ENCODE assay signal across 14 cellular contexts in genomic region chr10:13716161-13717071, GRCh38.
DNase-seq lines count a peak whose midpoint lies in the region; ATAC-seq and TF ChIP-seq lines count a peak whose summit lies in the region.
"Had no signal": no experiment of that assay in that cellular context is flagged by ENCODE, and none has a peak within 500 bp of the region (broad histone marks: within the 10 kb centered on the region; RNA-seq: fewer than 3 reads in every experiment).

No MANE protein-coding gene starts in this region.

- no peak overlapping the region for H3K4me2 ChIP-seq in neural progenitor cell

- no peak for TF ChIP-seq CTCF in AG10803 (conservative IDR thresholded peaks at IDR 0.05; ENCODE audit: low read length)
- TF ChIP-seq CTCF in fibroblast of pulmonary artery (IDR thresholded peaks at IDR 0.05; ENCODE audit: low read length, missing control alignments) = no peak
- TF ChIP-seq CTCF in neural progenitor cell (IDR thresholded peaks at IDR 0.05) = no peak

- no peaks in the 10 kb centered on the region for H4K20me1 ChIP-seq in neural progenitor cell (ENCODE audit: low read depth)

- peak overlapping the region; percentile 9 for H3K27ac Mint-ChIP-seq in neural progenitor cell
- no peak overlapping the region for H3K27ac Mint-ChIP-seq in activated CD4-positive, alpha-beta T cell treated with anti-CD3 and anti-CD28 coated beads, Interleukin-2, amount 10 ng/mL, durations not matched to agents 24 days and 14 days
- H3K27ac Mint-ChIP-seq: CD14-positive monocyte; stimulated activated naive B cell treated with anti-CD40 and anti-IgM and Interleukin-4, amounts not matched to agents 10 μg/mL and 1 μg/mL and 100 μg/mL, for 72 hours had no signal

- no peaks in the 10 kb centered on the region for H3F3A ChIP-seq in neural progenitor cell (ENCODE audit: low read depth)

- H3K79me2 ChIP-seq in neural progenitor cell (ENCODE audit: low read depth) = no peaks in the 10 kb centered on the region

- H3K4me3 Mint-ChIP-seq in neural progenitor cell = no peak overlapping the region
- no peak overlapping the region for H3K4me3 Mint-ChIP-seq in activated CD4-positive, alpha-beta T cell treated with anti-CD3 and anti-CD28 coated beads, Interleukin-2, amount 10 ng/mL, durations not matched to agents 24 days and 14 days
- H3K4me3 Mint-ChIP-seq: CD14-positive monocyte; stimulated activated naive B cell treated with anti-CD40 and anti-IgM and Interleukin-4, amounts not matched to agents 10 μg/mL and 1 μg/mL and 100 μg/mL, for 72 hours had no signal

- peaks cover 8% of the 10 kb centered on the region for H3K4me1 ChIP-seq in neural progenitor cell

- intact Hi-C loops in activated CD4-positive, alpha-beta T cell treated with anti-CD3 and anti-CD28 coated beads, Interleukin-2, amount 10 ng/mL, durations not matched to agents 24 days and 14 days (cut with micrococcal nuclease) = no loop called here

- ATAC-seq in GM18867 (IDR thresholded peaks at IDR 0.05; ENCODE audit: unreplicated experiment) = no peak
- ATAC-seq: stimulated activated naive B cell treated with anti-CD40 and anti-IgM and Interleukin-4, amounts not matched to agents 10 μg/mL and 1 μg/mL and 100 μg/mL, for 72 hours had no signal

- no peaks in the 10 kb centered on the region for H3K36me3 ChIP-seq in neural progenitor cell

- H3K9me3 Mint-ChIP-seq in neural progenitor cell = no peaks in the 10 kb centered on the region
- peaks cover 5% of the 10 kb centered on the region for H3K9me3 Mint-ChIP-seq in activated CD4-positive, alpha-beta T cell treated with anti-CD3 and anti-CD28 coated beads, Interleukin-2, amount 10 ng/mL, durations not matched to agents 24 days and 14 days

- H3K4me3 ChIP-seq in AG10803 (ENCODE audit: low read length) (no peak overlapping the region), fibroblast of pulmonary artery (replicated peaks; ENCODE audit: low read depth, low read length) (no peak overlapping the region), neural progenitor cell (no peak overlapping the region)
- H3K4me3 ChIP-seq: coronary artery had no signal

- no peak overlapping the region for H3K9ac ChIP-seq in neural progenitor cell

- peaks cover 29% of the 10 kb centered on the region for H3K4me1 Mint-ChIP-seq in neural progenitor cell
- H3K4me1 Mint-ChIP-seq in activated CD4-positive, alpha-beta T cell treated with anti-CD3 and anti-CD28 coated beads, Interleukin-2, amount 10 ng/mL, durations not matched to agents 24 days and 14 days = peaks cover 18% of the 10 kb centered on the region

- H2AFZ ChIP-seq in neural progenitor cell (replicated peaks) = no peak overlapping the region

- peaks cover 9% of the 10 kb centered on the region for H3K36me3 Mint-ChIP-seq in neural progenitor cell
- H3K36me3 Mint-ChIP-seq in activated CD4-positive, alpha-beta T cell treated with anti-CD3 and anti-CD28 coated beads, Interleukin-2, amount 10 ng/mL, durations not matched to agents 24 days and 14 days (ENCODE audit: low read depth) = no peaks in the 10 kb centered on the region
- H3K36me3 Mint-ChIP-seq: CD14-positive monocyte; stimulated activated naive B cell treated with anti-CD40 and anti-IgM and Interleukin-4, amounts not matched to agents 10 μg/mL and 1 μg/mL and 100 μg/mL, for 72 hours had no signal

- no peak overlapping the region for H3K27ac ChIP-seq in neural progenitor cell
- H3K27ac ChIP-seq: coronary artery had no signal

- H3K27me3 Mint-ChIP-seq in neural progenitor cell (ENCODE audit: insufficient read depth, low read depth) = no peaks in the 10 kb centered on the region
- peaks cover 11% of the 10 kb centered on the region for H3K27me3 Mint-ChIP-seq in activated CD4-positive, alpha-beta T cell treated with anti-CD3 and anti-CD28 coated beads, Interleukin-2, amount 10 ng/mL, durations not matched to agents 24 days and 14 days

- H3K9me3 ChIP-seq in neural progenitor cell (ENCODE audit: low read depth) = no peaks in the 10 kb centered on the region

- DNase-seq in AG10803 (ENCODE audit: low read depth) = peak; percentile 90
- DNase-seq in NCI-H2227 treated with DMSO at 0.1 percent for 48 hours (lab: John Stamatoyannopoulos, UW) = peak; percentile 60
- peak; percentile 90 for DNase-seq in fibroblast of pulmonary artery (ENCODE audit: low read depth)
- DNase-seq in neural progenitor cell (ENCODE audit: low spot score) = no peak
- DNase-seq in activated CD4-positive, alpha-beta T cell treated with anti-CD3 and anti-CD28 coated beads, Interleukin-2, amount 10 ng/mL, durations not matched to agents 24 days and 14 days = no peak
- no peak for DNase-seq in ureter (ENCODE audit: low spot score)
- no peak for DNase-seq in NCI-H1694 (lab: John Stamatoyannopoulos, UW)
- DNase-seq: activated naive CD4-positive, alpha-beta T cell treated with Interleukin-2 at 50 U/mL for 16 hours; hippocampal formation; NCI-H526 treated with DMSO at 0.1 percent for 48 hours; stimulated activated naive B cell treated with anti-CD40 and anti-IgM and Interleukin-4, amounts not matched to agents 10 μg/mL and 1 μg/mL and 100 μg/mL, for 72 hours had no signal

- H3K27me3 ChIP-seq in neural progenitor cell = no peaks in the 10 kb centered on the region

Comparison
In these comparisons a context has a peak if more than half of its experiments do, and no peak if none do; other contexts are left out.
1. DNase-seq: peak in AG10803 (single experiment), NCI-H2227 treated with DMSO at 0.1 percent for 48 hours (single experiment) and fibroblast of pulmonary artery (single experiment); none in neural progenitor cell (single experiment), activated CD4-positive, alpha-beta T cell treated with anti-CD3 and anti-CD28 coated beads, Interleukin-2, amount 10 ng/mL, durations not matched to agents 24 days and 14 days (single experiment), ureter (single experiment) and NCI-H1694 (single experiment).